23 cellular contexts compared by ENCODE assay signal in genomic region chr12:115306380-115306779, GRCh38.
DNase-seq lines count a peak whose midpoint lies in the region; ATAC-seq and TF ChIP-seq lines count a peak whose summit lies in the region.
"Had no signal": no experiment of that assay in that cellular context is flagged by ENCODE, and none has a peak within 500 bp of the region (broad histone marks: within the 10 kb centered on the region; RNA-seq: fewer than 3 reads in every experiment).

No MANE protein-coding gene starts in this region.

- H3K36me3 ChIP-seq in left ventricle myocardium inferior, result no peaks in the 10 kb centered on the region
- H3K36me3 ChIP-seq: BLaER1, HAP-1, SJSA1 had no signal

- peaks cover 5% of the 10 kb centered on the region for H3K36me3 Mint-ChIP-seq in type B pancreatic cell
- H3K36me3 Mint-ChIP-seq: CD4-positive, CD25-positive, alpha-beta regulatory T cell had no signal

- H3K4me3 Mint-ChIP-seq in type B pancreatic cell, result no peak overlapping the region
- H3K4me3 Mint-ChIP-seq: CD4-positive, CD25-positive, alpha-beta regulatory T cell; HFFc6 had no signal

- H3K4me1 ChIP-seq in left ventricle myocardium inferior, result no peaks in the 10 kb centered on the region
- H3K4me1 ChIP-seq: HAP-1, SJSA1 had no signal

- peaks cover 6% of the 10 kb centered on the region for H3K9me3 Mint-ChIP-seq in type B pancreatic cell
- H3K9me3 Mint-ChIP-seq: HFFc6 had no signal

- no peak overlapping the region for H3K4me3 ChIP-seq in left ventricle myocardium inferior
- H3K4me3 ChIP-seq: BLaER1, GM12878, HAP-1, SJSA1 had no signal

- H3K27ac ChIP-seq in left ventricle myocardium inferior (replicated peaks), result peak overlapping the region; percentile 6
- H3K27ac ChIP-seq: BLaER1, SJSA1 had no signal

- no peaks in the 10 kb centered on the region for H3K27me3 ChIP-seq in left ventricle myocardium inferior (ENCODE audit: low read depth)
- H3K27me3 ChIP-seq: BLaER1, SJSA1 had no signal

- intact Hi-C loops in left ventricle myocardium inferior (cut with micrococcal nuclease) (no loop called here), cardiac septum (cut with DNase I) (no loop called here)

- H3K4me1 Mint-ChIP-seq in type B pancreatic cell (ENCODE audit: unreplicated experiment), result peaks cover 41% of the 10 kb centered on the region
- H3K4me1 Mint-ChIP-seq: CD4-positive, CD25-positive, alpha-beta regulatory T cell had no signal

- H3K9me3 ChIP-seq in left ventricle myocardium inferior (replicated peaks), result no peaks in the 10 kb centered on the region
- H3K9me3 ChIP-seq: BLaER1, HAP-1, SJSA1 had no signal

- DNase-seq in left ventricle myocardium inferior, result no peak
- DNase-seq in cardiac septum (ENCODE audit: low spot score), result no peak
- DNase-seq in NCI-H510A (lab: John Stamatoyannopoulos, UW), result peak; percentile 45
- DNase-seq in left lobe of liver (ENCODE audit: low spot score), result no peak
- DNase-seq in type B pancreatic cell (ENCODE audit: extremely low spot score, unreplicated experiment), result no peak
- DNase-seq in hypothalamus (lab: John Stamatoyannopoulos, UW), result no peak
- no peak for DNase-seq in Ammon's horn (ENCODE audit: low spot score)
- DNase-seq: CD4-positive, CD25-positive, alpha-beta regulatory T cell; GOT3; HFFc6; NCI-H1048; NCI-H1417; NCI-H1694; NCI-H2029 treated with DMSO at 0.1 percent for 48 hours; NCI-H2171; NCI-H226; NCI-H524 treated with DMSO at 0.1 percent for 48 hours; Right ventricle myocardium superior; RPMI8226 had no signal

- peak overlapping the region; percentile 34 for H3K27ac Mint-ChIP-seq in type B pancreatic cell
- H3K27ac Mint-ChIP-seq: HFFc6 had no signal

- peaks cover 2% of the 10 kb centered on the region for H3K27me3 Mint-ChIP-seq in type B pancreatic cell
- H3K27me3 Mint-ChIP-seq: CD4-positive, CD25-positive, alpha-beta regulatory T cell had no signal

- ATAC-seq in left lobe of liver, result peak; percentile 35
- ATAC-seq: GM12878 had no signal

- TF ChIP-seq CTCF in left ventricle myocardium inferior (IDR thresholded peaks at IDR 0.05; ENCODE audit: borderline replicate concordance), result no peak
- TF ChIP-seq CTCF in type B pancreatic cell (conservative IDR thresholded peaks at IDR 0.05), result no peak
